ENCODE assay signal across 1 cellular context in genomic region chr12:4267904-4268548, GRCh38.
TF ChIP-seq lines count a peak whose summit lies in the region.

No MANE protein-coding gene starts in this region.

TF ChIP-seq in GM12878, 131 proteins besides CTCF, POLR2A, EP300 and RAD21:
- TF ChIP-seq PML (IDR thresholded peaks at IDR 0.05; ENCODE audit: low read length), result 0 out of 2 replicates have a peak, but pooled peaks have one; percentile 38
- TF ChIP-seq ZNF687 (IDR thresholded peaks at IDR 0.05), result no peak
TF ChIP-seq in GM12878: peak in this region for 1.
